Comparison of ENCODE assay signal across 25 cellular contexts in genomic region chrX:11010476-11010875, GRCh38.
DNase-seq lines count a peak whose midpoint lies in the region; ATAC-seq, FAIRE-seq and TF ChIP-seq lines count a peak whose summit lies in the region.
"Had no signal": no experiment of that assay in that cellular context is flagged by ENCODE, and none has a peak within 500 bp of the region (broad histone marks: within the 10 kb centered on the region; RNA-seq: fewer than 3 reads in every experiment).

No MANE protein-coding gene starts in this region.

- H3K27ac ChIP-seq in PC-3 (ENCODE audit: low read length): no peak overlapping the region
- no peak overlapping the region for H3K27ac ChIP-seq in osteoblast (ENCODE audit: low read depth, low read length)
- H3K27ac ChIP-seq: HL-60, Peyer's patch, SK-N-MC had no signal

- TF ChIP-seq POLR2A in GM12891 (IDR thresholded peaks at IDR 0.05; ENCODE audit: low read depth, low read length): no peak

- DNase-seq in Daoy (ENCODE audit: low read depth): peak; percentile 9
- DNase-seq in PC-3: peak; percentile 33
- DNase-seq in epithelial cell of esophagus (ENCODE audit: low read depth): peak; percentile 54
- peak; percentile 32 for DNase-seq in osteoblast (ENCODE audit: insufficient read length, low spot score, missing footprints)
- DNase-seq in NCI-H1417 (lab: John Stamatoyannopoulos, UW): no peak
- no peak for DNase-seq in stimulated activated naive CD4-positive, alpha-beta T cell (lab: John Stamatoyannopoulos, UW)
- no peak for DNase-seq in GM12891 (ENCODE audit: insufficient read length, low spot score)
- no peak for DNase-seq in left colon
- DNase-seq: CD4-positive, CD25-positive, alpha-beta regulatory T cell; DMS153; DND-41; Karpas-422; MV-4-11; NCI-H1105 treated with DMSO at 0.1 percent for 48 hours; NCI-H2029; NCI-H226; NCI-H510A; NCI-H69; Peyer's patch; SIG-M5; SW 1271 had no signal

- no peaks in the 10 kb centered on the region for H3F3A ChIP-seq in PC-3 (ENCODE audit: low read length, unreplicated experiment)

- no peak overlapping the region for H3K9ac ChIP-seq in PC-3 (ENCODE audit: low read length)

- H3K4me3 ChIP-seq in PC-3 (ENCODE audit: low read length): no peak overlapping the region
- no peak overlapping the region for H3K4me3 ChIP-seq in epithelial cell of esophagus (ENCODE audit: low read length)
- no peak overlapping the region for H3K4me3 ChIP-seq in osteoblast (ENCODE audit: insufficient read depth, low read length)
- H3K4me3 ChIP-seq: Peyer's patch, SK-N-MC had no signal

- POLR2A ChIA-PET in PC-3 (lab: Charles Lee; ENCODE audit: unreplicated experiment): no interaction called here

- H3K4me2 ChIP-seq in PC-3 (ENCODE audit: low read length) (no peak overlapping the region), osteoblast (ENCODE audit: insufficient read depth, low read length) (peak overlapping the region; percentile 20)

- no peaks in the 10 kb centered on the region for H3K27me3 ChIP-seq in PC-3 (ENCODE audit: low read length)
- H3K27me3 ChIP-seq in osteoblast (ENCODE audit: insufficient read depth, low read length): no peaks in the 10 kb centered on the region
- H3K27me3 ChIP-seq: Peyer's patch had no signal

- FAIRE-seq in GM12891 (lab: Jason Lieb, UNC): no peak
- FAIRE-seq: GM18507, H1 had no signal

- intact Hi-C loops in PC-3 (cut with micrococcal nuclease): no loop called here
- intact Hi-C loops in left colon (cut with DNase I, micrococcal nuclease): no loop called here

- H4K20me1 ChIP-seq in PC-3 (ENCODE audit: low read length): no peaks in the 10 kb centered on the region
- H4K20me1 ChIP-seq in osteoblast (ENCODE audit: insufficient read depth, low read length): no peaks in the 10 kb centered on the region

- BruUV-seq in PC-3 (replicated peaks; lab: Mats Ljungman, UMichigan): no TSS peak

- H2AFZ ChIP-seq in PC-3 (ENCODE audit: low read length) (no peak overlapping the region), osteoblast (ENCODE audit: low read length) (no peak overlapping the region)

- ATAC-seq in PC-3 (no peak), left colon (no peak)

- H3K79me2 ChIP-seq in PC-3 (ENCODE audit: low read length) (no peaks in the 10 kb centered on the region), osteoblast (ENCODE audit: insufficient read depth, low read length) (no peaks in the 10 kb centered on the region)

- H3K9me2 ChIP-seq in PC-3 (replicated peaks; ENCODE audit: low read length): no peaks in the 10 kb centered on the region

- no peaks in the 10 kb centered on the region for H3K9me3 ChIP-seq in PC-3 (ENCODE audit: low read length)
- no peaks in the 10 kb centered on the region for H3K9me3 ChIP-seq in osteoblast (ENCODE audit: low read depth, low read length)
- H3K9me3 ChIP-seq: Peyer's patch had no signal

- CTCF ChIA-PET in PC-3 (lab: Charles Lee): no interaction called here

- TF ChIP-seq CTCF in PC-3 (conservative IDR thresholded peaks at IDR 0.05; ENCODE audit: low read depth, low read length) (no peak), epithelial cell of esophagus (IDR thresholded peaks at IDR 0.05; ENCODE audit: insufficient read depth, low read depth, low read length, missing control alignments) (no peak), osteoblast (IDR thresholded peaks at IDR 0.05; ENCODE audit: extremely low read depth, low read depth, low read length) (no peak)

- no peaks in the 10 kb centered on the region for H3K4me1 ChIP-seq in PC-3 (ENCODE audit: insufficient read depth, low read length)
- peaks cover 7% of the 10 kb centered on the region for H3K4me1 ChIP-seq in osteoblast (ENCODE audit: insufficient read depth, low read length)
- H3K4me1 ChIP-seq: Peyer's patch had no signal

- H3K36me3 ChIP-seq in PC-3 (ENCODE audit: low read depth, low read length): no peaks in the 10 kb centered on the region
- no peaks in the 10 kb centered on the region for H3K36me3 ChIP-seq in osteoblast (ENCODE audit: insufficient read depth, low read length)
- H3K36me3 ChIP-seq: Peyer's patch had no signal

TF ChIP-seq in GM12891, 5 proteins besides CTCF, POLR2A, EP300 and RAD21:
- TF ChIP-seq POLR2AphosphoS5 (IDR thresholded peaks at IDR 0.05; ENCODE audit: low read depth, low read length): no peak
- TF ChIP-seq SPI1 (IDR thresholded peaks at IDR 0.05; ENCODE audit: low read depth, low read length): no peak
- no peak for TF ChIP-seq PAX5 (IDR thresholded peaks at IDR 0.05; ENCODE audit: insufficient read depth, low read length, severe bottlenecking)
- no peak for TF ChIP-seq POU2F2 (IDR thresholded peaks at IDR 0.05; ENCODE audit: low read depth, low read length)
- no peak for TF ChIP-seq TAF1 (IDR thresholded peaks at IDR 0.05; ENCODE audit: low read depth, low read length)

Comparison
In these comparisons a context has a peak if more than half of its experiments do, and no peak if none do; other contexts are left out.
1. DNase-seq: peak in Daoy (single experiment), PC-3 (single experiment), epithelial cell of esophagus (single experiment) and osteoblast (single experiment); none in NCI-H1417 (0 of 3), stimulated activated naive CD4-positive, alpha-beta T cell (0 of 6), GM12891 (single experiment) and left colon (0 of 2).